ENCODE assay signal across 1 cellular context in the genomic region with DNA sequence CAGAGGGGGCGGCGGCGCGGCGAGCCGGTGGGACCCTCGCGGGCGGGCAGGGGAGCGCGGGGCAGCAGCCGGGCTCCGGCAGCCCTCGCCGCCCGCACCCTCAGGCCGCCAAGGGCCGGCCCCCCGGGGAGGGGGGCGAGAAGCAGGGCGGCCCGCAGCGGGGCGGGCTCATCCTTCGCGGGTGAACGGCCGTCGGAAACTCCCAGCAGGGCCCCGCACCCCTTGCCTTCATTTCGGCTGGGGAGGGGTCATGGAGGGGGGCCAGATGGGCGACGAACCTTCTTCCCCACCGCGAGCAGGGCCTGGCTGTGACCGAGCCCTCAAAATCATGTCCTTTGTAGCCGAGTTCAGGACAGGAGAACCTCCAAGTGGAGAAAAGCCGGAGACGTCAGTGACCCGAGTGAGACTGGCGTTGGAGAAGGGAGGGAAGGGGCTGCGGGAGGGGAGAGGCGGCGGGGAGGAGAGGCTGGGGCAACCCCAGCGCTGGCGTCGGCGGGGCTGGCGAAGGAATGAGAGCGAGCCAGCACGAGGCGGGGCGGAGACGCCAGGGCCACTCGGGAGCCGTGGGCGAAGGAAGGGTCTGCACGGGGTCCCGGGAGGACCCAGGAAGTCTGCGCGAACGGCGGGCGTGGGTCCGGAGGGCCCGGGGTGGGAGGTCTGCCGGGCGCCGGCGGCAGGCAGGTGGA.
TF ChIP-seq lines count a peak whose summit lies in the region.

No MANE protein-coding gene starts in this region.

TF ChIP-seq in HCT116, 20 proteins besides CTCF, POLR2A, EP300 and RAD21 (continued from another document):
- TF ChIP-seq ELF1 (IDR thresholded peaks at IDR 0.05; ENCODE audit: borderline replicate concordance, low read depth) (no peak), YY1 (IDR thresholded peaks at IDR 0.05; ENCODE audit: extremely low read depth, insufficient replicate concordance, low read depth, low read length) (no peak), FOSL1 (IDR thresholded peaks at IDR 0.05; ENCODE audit: low read depth) (no peak), ZNF274 (IDR thresholded peaks at IDR 0.05; ENCODE audit: low read depth, low read length) (no peak), SIN3A (IDR thresholded peaks at IDR 0.05; ENCODE audit: low read depth) (peak; percentile 12; the same call in 1 of the 2 replicates), SP1 (IDR thresholded peaks at IDR 0.05; ENCODE audit: low read depth) (peak; percentile 28; the same call in 1 of the 2 replicates), CBX3 (IDR thresholded peaks at IDR 0.05; ENCODE audit: low read depth) (0 out of 2 replicates have a peak, but pooled peaks have one; percentile 33), ZFX (IDR thresholded peaks at IDR 0.05) (no peak), JUND (IDR thresholded peaks at IDR 0.05) (no peak), SRF (IDR thresholded peaks at IDR 0.05; ENCODE audit: low read depth) (no peak)
- TF ChIP-seq, protein P1, sequence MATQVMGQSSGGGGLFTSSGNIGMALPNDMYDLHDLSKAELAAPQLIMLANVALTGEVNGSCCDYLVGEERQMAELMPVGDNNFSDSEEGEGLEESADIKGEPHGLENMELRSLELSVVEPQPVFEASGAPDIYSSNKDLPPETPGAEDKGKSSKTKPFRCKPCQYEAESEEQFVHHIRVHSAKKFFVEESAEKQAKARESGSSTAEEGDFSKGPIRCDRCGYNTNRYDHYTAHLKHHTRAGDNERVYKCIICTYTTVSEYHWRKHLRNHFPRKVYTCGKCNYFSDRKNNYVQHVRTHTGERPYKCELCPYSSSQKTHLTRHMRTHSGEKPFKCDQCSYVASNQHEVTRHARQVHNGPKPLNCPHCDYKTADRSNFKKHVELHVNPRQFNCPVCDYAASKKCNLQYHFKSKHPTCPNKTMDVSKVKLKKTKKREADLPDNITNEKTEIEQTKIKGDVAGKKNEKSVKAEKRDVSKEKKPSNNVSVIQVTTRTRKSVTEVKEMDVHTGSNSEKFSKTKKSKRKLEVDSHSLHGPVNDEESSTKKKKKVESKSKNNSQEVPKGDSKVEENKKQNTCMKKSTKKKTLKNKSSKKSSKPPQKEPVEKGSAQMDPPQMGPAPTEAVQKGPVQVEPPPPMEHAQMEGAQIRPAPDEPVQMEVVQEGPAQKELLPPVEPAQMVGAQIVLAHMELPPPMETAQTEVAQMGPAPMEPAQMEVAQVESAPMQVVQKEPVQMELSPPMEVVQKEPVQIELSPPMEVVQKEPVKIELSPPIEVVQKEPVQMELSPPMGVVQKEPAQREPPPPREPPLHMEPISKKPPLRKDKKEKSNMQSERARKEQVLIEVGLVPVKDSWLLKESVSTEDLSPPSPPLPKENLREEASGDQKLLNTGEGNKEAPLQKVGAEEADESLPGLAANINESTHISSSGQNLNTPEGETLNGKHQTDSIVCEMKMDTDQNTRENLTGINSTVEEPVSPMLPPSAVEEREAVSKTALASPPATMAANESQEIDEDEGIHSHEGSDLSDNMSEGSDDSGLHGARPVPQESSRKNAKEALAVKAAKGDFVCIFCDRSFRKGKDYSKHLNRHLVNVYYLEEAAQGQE (IDR thresholded peaks at IDR 0.05; ENCODE audit: low read depth) = no peak
- TF ChIP-seq, protein P2, sequence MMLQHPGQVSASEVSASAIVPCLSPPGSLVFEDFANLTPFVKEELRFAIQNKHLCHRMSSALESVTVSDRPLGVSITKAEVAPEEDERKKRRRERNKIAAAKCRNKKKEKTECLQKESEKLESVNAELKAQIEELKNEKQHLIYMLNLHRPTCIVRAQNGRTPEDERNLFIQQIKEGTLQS (IDR thresholded peaks at IDR 0.05) = no peak
- TF ChIP-seq, protein P3, sequence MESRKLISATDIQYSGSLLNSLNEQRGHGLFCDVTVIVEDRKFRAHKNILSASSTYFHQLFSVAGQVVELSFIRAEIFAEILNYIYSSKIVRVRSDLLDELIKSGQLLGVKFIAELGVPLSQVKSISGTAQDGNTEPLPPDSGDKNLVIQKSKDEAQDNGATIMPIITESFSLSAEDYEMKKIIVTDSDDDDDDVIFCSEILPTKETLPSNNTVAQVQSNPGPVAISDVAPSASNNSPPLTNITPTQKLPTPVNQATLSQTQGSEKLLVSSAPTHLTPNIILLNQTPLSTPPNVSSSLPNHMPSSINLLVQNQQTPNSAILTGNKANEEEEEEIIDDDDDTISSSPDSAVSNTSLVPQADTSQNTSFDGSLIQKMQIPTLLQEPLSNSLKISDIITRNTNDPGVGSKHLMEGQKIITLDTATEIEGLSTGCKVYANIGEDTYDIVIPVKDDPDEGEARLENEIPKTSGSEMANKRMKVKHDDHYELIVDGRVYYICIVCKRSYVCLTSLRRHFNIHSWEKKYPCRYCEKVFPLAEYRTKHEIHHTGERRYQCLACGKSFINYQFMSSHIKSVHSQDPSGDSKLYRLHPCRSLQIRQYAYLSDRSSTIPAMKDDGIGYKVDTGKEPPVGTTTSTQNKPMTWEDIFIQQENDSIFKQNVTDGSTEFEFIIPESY (IDR thresholded peaks at IDR 0.05; ENCODE audit: extremely low read depth, insufficient replicate concordance, low read length) = no peak
